23 cellular contexts compared by ENCODE assay signal in genomic region chr6:15643542-15643941, GRCh38. TPM values are rescaled to one million over a fixed set of nuclear protein-coding genes. Genes with fewer than 3 reads are reported as not detected.
A peak's percentile ranks its signal among the peaks of the same experiment; 100 is the strongest.
DNase-seq lines count a peak whose midpoint lies in the region; ATAC-seq, FAIRE-seq and TF ChIP-seq lines count a peak whose summit lies in the region.
"Had no signal": no experiment of that assay in that cellular context is flagged by ENCODE, and none has a peak within 500 bp of the region (broad histone marks: within the 10 kb centered on the region; RNA-seq: fewer than 3 reads in every experiment).

No MANE protein-coding gene starts in this region.

- H3K79me2 ChIP-seq in HCT116 (ENCODE audit: insufficient read depth, low read length) (peaks cover 11% of the 10 kb centered on the region), GM12878 (ENCODE audit: control insufficient read depth, insufficient read depth, low read length) (no peaks in the 10 kb centered on the region; the same call in 1 of the 2 replicates)

- H3K4me1 ChIP-seq in HCT116 (ENCODE audit: control insufficient read depth in 1 of 2, insufficient read depth in 2 of 2, low read length in 2 of 2) (no peaks in the 10 kb centered on the region), GM12878 (ENCODE audit: control insufficient read depth, insufficient read depth, low read length) (no peaks in the 10 kb centered on the region)
- H3K4me1 ChIP-seq: BLaER1 treated with 17β-estradiol and CSF1 and Interleukin-3, amounts not matched to agents 10 nM and 100 nM had no signal

- CTCF ChIA-PET in HCT116 (lab: Charles Lee) (interaction anchor here (1.3 kb wide), 1 partner anchor 9 kb away, joined by 4 read pairs; no protein-coding TSS in a partner anchor), GM12878 (lab: Yijun Ruan, JAX) (interaction anchor here (0.9 to 1.4 kb wide), 6 partner anchors 11 to 539 kb away, joined by 3 to 7 read pairs (median 4); no protein-coding TSS in a partner anchor), WTC11 (lab: Charles Lee) (interaction anchor here (1.2 kb wide), 1 partner anchor 539 kb away, joined by 3 read pairs; no protein-coding TSS in a partner anchor)

- no peak for TF ChIP-seq EP300 in GM12878 (IDR thresholded peaks at IDR 0.05; ENCODE audit: borderline replicate concordance in 1 of 2, control insufficient read depth in 1 of 2, low read depth in 2 of 2, low read length in 2 of 2)

- peaks cover 21% of the 10 kb centered on the region for H3K9me3 Mint-ChIP-seq in WTC11

- POLR2A ChIA-PET in HCT116 (lab: Charles Lee) (interaction anchor here (0.6 to 2.0 kb wide), 2 partner anchors 9 to 485 kb away, joined by 3 to 5 read pairs; partner anchors contain the start of gene MYLIP), GM12878 (lab: Charles Lee) (interaction anchor here (1.4 kb wide), 1 partner anchor 15 kb away, joined by 3 read pairs; no protein-coding TSS in a partner anchor), WTC11 (lab: Charles Lee) (no interaction called here)

- H3K9me3 ChIP-seq in HCT116 (ENCODE audit: control insufficient read depth in 1 of 2, insufficient read depth in 1 of 2, low read depth in 1 of 2, low read length in 2 of 2) (peaks cover 5 to 11% of the 10 kb centered on the region in 2 experiments; a peak in 2 of 4 replicates), GM12878 (replicated peaks; ENCODE audit: control insufficient read depth, insufficient read depth, low read length) (peaks cover 11% of the 10 kb centered on the region)

- no peak overlapping the region for H3K27ac ChIP-seq in HCT116 (ENCODE audit: low read depth, low read length)
- H3K27ac ChIP-seq in GM12878 (ENCODE audit: control insufficient read depth, insufficient read depth): no peak overlapping the region
- H3K27ac ChIP-seq: BLaER1 treated with 17β-estradiol and CSF1 and Interleukin-3, amounts not matched to agents 10 nM and 100 nM; C4-2B had no signal

- in situ Hi-C loops in GM12878 (cut with MboI): no loop called here

- no TSS peak for BruUV-seq in HCT116 (replicated peaks; lab: Mats Ljungman, UMichigan)
- BruUV-seq in GM12878 (replicated peaks; lab: Mats Ljungman, UMichigan): no TSS peak

- H3K27me3 ChIP-seq in HCT116 (ENCODE audit: insufficient read depth, low read length) (no peaks in the 10 kb centered on the region), GM12878 (replicated peaks in 1 of 2; ENCODE audit: control insufficient read depth in 2 of 2, insufficient read depth in 2 of 2, low read length in 1 of 2) (no peaks in the 10 kb centered on the region)
- H3K27me3 ChIP-seq: BLaER1 treated with 17β-estradiol and CSF1 and Interleukin-3, amounts not matched to agents 10 nM and 100 nM had no signal

- no peaks in the 10 kb centered on the region for H3K9me2 ChIP-seq in HCT116 (ENCODE audit: insufficient read depth)

- no peak for TF ChIP-seq RAD21 in HCT116 (IDR thresholded peaks at IDR 0.05; ENCODE audit: low read depth)
- no peak for TF ChIP-seq RAD21 in GM12878 (IDR thresholded peaks at IDR 0.05; ENCODE audit: insufficient read depth, low read depth, low read length)

- H3K4me3 ChIP-seq in HCT116 (replicated peaks in 1 of 2; ENCODE audit: low read depth in 1 of 2, low read length in 2 of 2) (no peak overlapping the region), GM12878 (no peak overlapping the region)
- H3K4me3 ChIP-seq: BLaER1 treated with 17β-estradiol and CSF1 and Interleukin-3, amounts not matched to agents 10 nM and 100 nM had no signal

- H3K36me3 Mint-ChIP-seq in WTC11: peaks cover 25% of the 10 kb centered on the region

- DNase-seq in H54 (ENCODE audit: insufficient read length, low spot score): no peak
- no peak for DNase-seq in HCT116 (ENCODE audit: low read depth, low spot score)
- DNase-seq in GM12878 (ENCODE audit: low read depth, low spot score): no peak
- no peak for DNase-seq in WTC11 (ENCODE audit: low spot score)
- DNase-seq in nucleus accumbens (lab: John Stamatoyannopoulos, UW): no peak
- DNase-seq in stimulated activated CD4-positive, alpha-beta T cell treated with anti-CD3 and anti-CD28 coated beads, Interleukin-4, amount 100 ng/mL, for 24 hours: no peak
- DNase-seq: 8988T; ACHN; AML-193; Caco-2; Calu3; CD4-positive, alpha-beta T cell; CD8-positive, alpha-beta T cell; DMS79 treated with DMSO at 0.1 percent for 48 hours; GF-D8 had no signal

- RAD21 ChIA-PET in HCT116 (lab: Charles Lee; ENCODE audit: low non-redundant PET in 1 of 2, low total read pairs in 2 of 2, uncharacterized antibody in 2 of 2, unreplicated experiment in 2 of 2): no interaction called here
- RAD21 ChIA-PET in GM12878 (lab: Charles Lee; ENCODE audit: unreplicated experiment): interaction anchor here (1.6 kb wide), 1 partner anchor 12 kb away, joined by 4 read pairs; no protein-coding TSS in a partner anchor

- no peak overlapping the region for H3K4me3 Mint-ChIP-seq in WTC11
- H3K4me3 Mint-ChIP-seq: B cell; CD4-positive, alpha-beta T cell; CD8-positive, alpha-beta T cell had no signal

- TF ChIP-seq POLR2A in H54 (IDR thresholded peaks at IDR 0.05; ENCODE audit: low read depth, low read length) (no peak), HCT116 (IDR thresholded peaks at IDR 0.05; ENCODE audit: borderline replicate concordance, extremely low read depth, insufficient read depth, insufficient read length) (no peak), GM12878 (IDR thresholded peaks at IDR 0.05; ENCODE audit: low read depth, low read length) (no peak)

- H3K27me3 Mint-ChIP-seq in WTC11 (ENCODE audit: low read depth): no peaks in the 10 kb centered on the region
- H3K27me3 Mint-ChIP-seq: B cell; CD4-positive, alpha-beta T cell had no signal

- ATAC-seq in HCT116: no peak
- ATAC-seq in GM12878: no peak
- ATAC-seq in WTC11: no peak
- ATAC-seq: CD8-positive, alpha-beta T cell had no signal

- H3K4me1 Mint-ChIP-seq in WTC11: no peaks in the 10 kb centered on the region

- H3K36me3 ChIP-seq in HCT116 (ENCODE audit: control insufficient read depth in 1 of 2, insufficient read depth in 2 of 2, low read length in 2 of 2): no peaks in the 10 kb centered on the region; a peak in 1 of 4 replicates
- peaks cover 0 to 6% of the 10 kb centered on the region in 2 experiments; a peak in 2 of 4 replicates for H3K36me3 ChIP-seq in GM12878 (ENCODE audit: control insufficient read depth in 2 of 2, insufficient read depth in 2 of 2, low read length in 1 of 2)

- H3K9ac ChIP-seq in HCT116 (ENCODE audit: low read length) (no peak overlapping the region), GM12878 (ENCODE audit: control insufficient read depth, insufficient read depth, low read length) (no peak overlapping the region)
- H3K9ac ChIP-seq: BLaER1 treated with 17β-estradiol and CSF1 and Interleukin-3, amounts not matched to agents 10 nM and 100 nM had no signal

- FAIRE-seq in H54 (lab: Jason Lieb, UNC): peak; percentile 30
- no peak for FAIRE-seq in GM12878 (lab: Jason Lieb, UNC)
- FAIRE-seq: A204.1, D721Med, G401.6, GM12892, GM18507 had no signal

- TF ChIP-seq CTCF in HCT116 (IDR thresholded peaks at IDR 0.05 in 2 of 3, conservative IDR thresholded peaks at IDR 0.05 in 1 of 3; ENCODE audit: borderline replicate concordance in 1 of 3, insufficient read depth in 1 of 3, low read depth in 2 of 3, low read length in 2 of 3) (no peak), GM12878 (IDR thresholded peaks at IDR 0.05 in 2 of 3, conservative IDR thresholded peaks at IDR 0.05 in 1 of 3; ENCODE audit: control insufficient read depth in 2 of 3, extremely low read depth in 1 of 3, insufficient read depth in 1 of 3, low read depth in 3 of 3, low read length in 3 of 3) (no peak), WTC11 (IDR thresholded peaks at IDR 0.05) (no peak)

- no peak overlapping the region for H3K27ac Mint-ChIP-seq in WTC11
- H3K27ac Mint-ChIP-seq: B cell; CD4-positive, alpha-beta T cell; CD8-positive, alpha-beta T cell had no signal

- H4K20me1 ChIP-seq in HCT116 (ENCODE audit: insufficient read depth): no peaks in the 10 kb centered on the region
- H4K20me1 ChIP-seq in GM12878 (ENCODE audit: control insufficient read depth, insufficient read depth): no peaks in the 10 kb centered on the region

- H3K4me2 ChIP-seq in HCT116 (ENCODE audit: low read length) (no peak overlapping the region), GM12878 (ENCODE audit: control insufficient read depth, insufficient read depth) (no peak overlapping the region)
- H3K4me2 ChIP-seq: BLaER1 treated with 17β-estradiol and CSF1 and Interleukin-3, amounts not matched to agents 10 nM and 100 nM had no signal

- SMC1A ChIA-PET in GM12878 (lab: Charles Lee; ENCODE audit: uncharacterized antibody, unreplicated experiment): interaction anchor here (1.1 to 1.7 kb wide), 10 partner anchors 8 to 39 kb away, joined by 3 to 11 read pairs (median 5); no protein-coding TSS in a partner anchor

- intact Hi-C loops in HCT116 (cut with micrococcal nuclease) (no loop called here), GM12878 (cut with micrococcal nuclease; ENCODE audit: unreplicated experiment) (no loop called here)

- H2AFZ ChIP-seq in HCT116 (ENCODE audit: low read depth, low read length, poor library complexity, severe bottlenecking) (no peak overlapping the region), GM12878 (ENCODE audit: control insufficient read depth, low read depth, low read length) (no peak overlapping the region)

- WGBS in GM12878 (ENCODE audit: insufficient coverage, insufficient replicate concordance, low lambda C conversion rate, missing lambda C conversion rate): 98% methylated on average over 2 of the region's 2 CpGs

TF ChIP-seq in GM12878, 131 proteins besides CTCF, POLR2A, EP300 and RAD21 (continues in another document):
- TF ChIP-seq RB1 (IDR thresholded peaks at IDR 0.05; ENCODE audit: borderline replicate concordance): no peak

TF ChIP-seq in WTC11, 78 proteins besides CTCF, POLR2A, EP300 and RAD21 (continues in another document):
- TF ChIP-seq JAZF1 (CRISPR knock-in tag; IDR thresholded peaks at IDR 0.05) (no peak), SMAD4 (CRISPR knock-in tag; IDR thresholded peaks at IDR 0.05) (no peak)

RNA-seq across cellular contexts. Expression of gene DTNBP1, which starts 19.3 kb away (rescaled TPM):
- 16.7 TPM for total RNA-seq in HCT116 (2021; ENCODE audit: unreplicated experiment)
- 17.3 and 20.9 TPM in 2 replicates for polyA plus RNA-seq in HCT116 (2012)
- 9.8 and 14.1 TPM in 2 replicates for total RNA-seq in GM12878 (2013; cell fraction: nucleolus; rRNA removed)
- total RNA-seq in GM12878 (2014; rRNA removed): 7.5 and 8.1 TPM in 2 replicates
- 7.1 and 7.4 TPM in 2 replicates for total RNA-seq in GM12878 (2014; rRNA removed; fragmentation: Illumina TruSeq; extraction: Trizol)
- 19.0 and 20.0 TPM in 2 replicates for total RNA-seq in GM12878 (2021)
- 12.6 TPM for polyA plus RNA-seq in GM12878 (2011; ENCODE audit: low read depth)
- polyA plus RNA-seq in GM12878 (2011; rRNA removed): 22.5 and 40.3 TPM in 2 replicates
- 46.3 and 49.1 TPM in 2 replicates for polyA plus RNA-seq in GM12878 (2011; cell fraction: cytosol; rRNA removed)
- polyA plus RNA-seq in GM12878 (2011; cell fraction: nucleus; rRNA removed): 24.9 and 29.5 TPM in 2 replicates
- polyA plus RNA-seq in GM12878 (2012): 15.8 and 15.9 TPM in 2 replicates
- 21.9 and 23.7 TPM in 2 replicates for polyA plus RNA-seq in GM12878 (2014; fragmentation: Illumina TruSeq; extraction: Trizol)
- polyA plus RNA-seq in GM12878 (2014; fragmentation: Nextera tagmentation; extraction: Ambion mirVana): 10 to 100 TPM; 10.9 to 20.2 TPM
- polyA plus RNA-seq in GM12878 (2014; rRNA removed): 19.9 and 24.1 TPM in 2 replicates
- polyA plus RNA-seq in GM12878 (2016; fragmentation: Nextera tagmentation; extraction: Ambion mirVana): 10 to 100 TPM; 26.4 to 28.0 TPM
- 27.4 and 34.4 TPM in 2 replicates for polyA minus RNA-seq in GM12878 (2011; rRNA and poly(A)+ RNA removed)
- 7.9 and 16.5 TPM in 2 replicates for polyA minus RNA-seq in GM12878 (2011; cell fraction: cytosol; rRNA and poly(A)+ RNA removed)
- polyA minus RNA-seq in GM12878 (2011; cell fraction: nucleus; rRNA and poly(A)+ RNA removed): 10.0 and 14.9 TPM in 2 replicates
- total RNA-seq in WTC11 (2021): 13.3 to 15.1 TPM (median 14.4 TPM) in 3 replicates
